ENCODE assay signal across 9 cellular contexts in the genomic region with DNA sequence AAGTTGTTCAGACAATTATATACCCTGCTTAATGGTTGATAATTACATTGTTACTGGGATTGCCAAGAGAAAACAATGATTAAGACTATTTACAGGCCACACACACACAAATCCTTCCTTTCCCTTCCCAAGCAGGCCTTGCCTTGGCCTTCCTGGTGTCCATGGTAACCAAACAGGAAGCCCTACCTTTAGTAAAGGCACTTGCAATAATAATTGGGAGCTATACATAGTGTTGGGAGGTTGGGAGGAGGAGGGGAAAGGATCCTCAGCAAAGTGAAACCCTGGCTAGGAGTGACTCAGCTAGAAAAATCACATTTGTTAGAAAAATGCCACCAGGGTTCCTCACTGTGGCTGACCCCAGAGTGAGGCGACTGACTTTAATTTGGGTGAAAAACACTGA.
A peak's percentile ranks its signal among the peaks of the same experiment; 100 is the strongest.
DNase-seq lines count a peak whose midpoint lies in the region; ATAC-seq and TF ChIP-seq lines count a peak whose summit lies in the region.
"Had no signal": no experiment of that assay in that cellular context is flagged by ENCODE, and none has a peak within 500 bp of the region (broad histone marks: within the 10 kb centered on the region; RNA-seq: fewer than 3 reads in every experiment).

No MANE protein-coding gene starts in this region.

- ATAC-seq in HG02970 (IDR thresholded peaks at IDR 0.05; ENCODE audit: low FRiP score, unreplicated experiment) = no peak

- H3K4me1 Mint-ChIP-seq in osteocyte (ENCODE audit: unreplicated experiment) = peaks cover 23% of the 10 kb centered on the region

- H3K36me3 ChIP-seq in Peyer's patch = no peaks in the 10 kb centered on the region

- H3K4me3 Mint-ChIP-seq in osteocyte (ENCODE audit: unreplicated experiment) = no peak overlapping the region

- H3K9me3 ChIP-seq in Peyer's patch = no peaks in the 10 kb centered on the region

- peaks cover 2% of the 10 kb centered on the region for H3K27me3 Mint-ChIP-seq in osteocyte (ENCODE audit: unreplicated experiment)

- H3K4me1 ChIP-seq in Peyer's patch = peaks cover 0 to 30% (median 0%) of the 10 kb centered on the region in 4 donors

- TF ChIP-seq CTCF in osteocyte (IDR thresholded peaks at IDR 0.05) = no peak
- TF ChIP-seq CTCF in Peyer's patch (IDR thresholded peaks at IDR 0.05) = no peak

- no peak overlapping the region for H3K4me3 ChIP-seq in Peyer's patch

- no peaks in the 10 kb centered on the region for H3K9me3 Mint-ChIP-seq in osteocyte (ENCODE audit: unreplicated experiment)

- H3K36me3 Mint-ChIP-seq in osteocyte (ENCODE audit: unreplicated experiment) = no peaks in the 10 kb centered on the region

- no peak for TF ChIP-seq POLR2A in Peyer's patch (IDR thresholded peaks at IDR 0.05)

- DNase-seq in GDM1 (lab: John Stamatoyannopoulos, UW) = peak; percentile 42
- peak; percentile 61 for DNase-seq in NCI-H2107 treated with DMSO at 0.1 percent for 48 hours (lab: John Stamatoyannopoulos, UW; ENCODE audit: unreplicated experiment)
- DNase-seq in dermis microvascular lymphatic vessel endothelial cell (ENCODE audit: low read depth in 2 of 2) = peak; percentile 68 to 95
- DNase-seq in osteocyte (ENCODE audit: extremely low spot score, unreplicated experiment) = no peak
- DNase-seq in activated CD4-positive, CD25-positive, alpha-beta regulatory T cell (lab: John Stamatoyannopoulos, UW) = no peak
- no peak for DNase-seq in Peyer's patch
- no peak for DNase-seq in LoVo (ENCODE audit: low spot score)
- DNase-seq: NCI-H1694 treated with DMSO at 0.1 percent for 48 hours had no signal

- peak overlapping the region in 2 of 4 donors; percentile 55 to 69 for H3K27ac ChIP-seq in Peyer's patch

- H3K27me3 ChIP-seq in Peyer's patch = no peaks in the 10 kb centered on the region

- H3K27ac Mint-ChIP-seq in osteocyte (ENCODE audit: unreplicated experiment) = peak overlapping the region; percentile 64

Comparison
In these comparisons a context has a peak if more than half of its experiments do, and no peak if none do; other contexts are left out.
1. DNase-seq: peak in GDM1 (single experiment), NCI-H2107 treated with DMSO at 0.1 percent for 48 hours (single experiment) and dermis microvascular lymphatic vessel endothelial cell (2 of 2); none in osteocyte (single experiment), activated CD4-positive, CD25-positive, alpha-beta regulatory T cell (0 of 4), Peyer's patch (0 of 3) and LoVo (single experiment).